In the genomic region with DNA sequence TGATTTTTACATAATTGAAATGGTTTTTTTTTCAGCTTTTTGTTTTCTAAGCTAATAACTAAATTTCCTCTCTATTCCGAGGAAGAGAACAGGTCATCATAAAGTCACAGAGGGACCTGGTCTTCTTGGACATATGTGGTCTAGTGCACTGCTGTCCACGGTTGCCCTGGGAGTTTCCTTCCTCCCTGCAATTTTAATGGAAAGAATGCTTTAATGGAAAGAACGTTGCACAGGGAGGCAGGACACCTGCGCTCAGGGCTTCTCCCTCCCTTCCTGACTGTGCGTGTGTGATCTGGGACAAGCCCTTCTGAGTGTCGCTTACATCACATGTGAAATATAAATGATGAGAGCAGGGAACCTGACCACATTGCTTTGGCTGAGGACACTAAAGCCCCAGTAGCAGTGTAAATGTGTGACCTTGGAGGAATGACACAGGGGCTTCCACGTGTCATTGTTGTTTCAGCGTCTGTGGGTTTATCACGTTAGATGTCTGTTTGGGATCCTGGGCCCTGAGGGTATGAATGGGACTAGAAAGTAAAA, we compare ENCODE assay signal across 20 cellular contexts.
"Had no signal": no experiment of that assay in that cellular context is flagged by ENCODE, and none has a peak within 500 bp of the region (broad histone marks: within the 10 kb centered on the region; RNA-seq: fewer than 3 reads in every experiment).

No MANE protein-coding gene starts in this region.

- H3K4me1 ChIP-seq: adrenal gland, breast epithelium had no signal

- H3K4me3 ChIP-seq: adrenal gland, breast epithelium, SJCRH30 had no signal

- H3K9me3 ChIP-seq: adrenal gland, breast epithelium, SJCRH30 had no signal

- H3K27me3 ChIP-seq: adrenal gland, breast epithelium, SJCRH30 had no signal

- DNase-seq: activated CD4-positive, alpha-beta T cell treated with anti-CD3 and anti-CD28 coated beads for 4 hours; activated CD8-positive, alpha-beta memory T cell treated with anti-CD3 and anti-CD28 coated beads, Interleukin-2, amount 50 U/mL, for 48 hours; activated CD8-positive, alpha-beta T cell treated with anti-CD3 and anti-CD28 coated beads, Interleukin-2, amount 10 ng/mL, durations not matched to agents 7 days and 5 days; activated naive CD4-positive, alpha-beta T cell treated with anti-CD3 and anti-CD28 coated beads, Interleukin-2, amount 50 U/mL, for 16 hours; activated naive CD8-positive, alpha-beta T cell treated with anti-CD3 and anti-CD28 coated beads, Interleukin-2, amount 10 ng/mL, durations not matched to agents 7 days and 5 days; activated T-cell treated with anti-CD3 and anti-CD28 coated beads, Interleukin-2, amount 50 U/mL, for 1 hour; adrenal gland; anterior cingulate cortex; caudate nucleus; KG1; NCI-H1105; NCI-H1436; NCI-H1694 treated with DMSO at 0.1 percent for 48 hours; NCI-H2029 treated with DMSO at 0.1 percent for 48 hours; NCI-H446; NCI-H524; PC-3; SJCRH30 had no signal

- H3K27ac ChIP-seq: adrenal gland, breast epithelium, SJCRH30 had no signal

- H3K36me3 ChIP-seq: breast epithelium had no signal

- ATAC-seq: activated CD4-positive, CD25-positive, alpha-beta regulatory T cell treated with anti-CD3 and anti-CD28 coated beads, Interleukin-2, amount 50 U/mL, for 24 hours; activated CD8-positive, alpha-beta T cell treated with anti-CD3 and anti-CD28 coated beads, Interleukin-2, amount 10 ng/mL, durations not matched to agents 7 days and 5 days; PC-3 had no signal
